Comparison of ENCODE assay signal across 17 cellular contexts in genomic region chr21:46161180-46161799, GRCh38. TPM values are rescaled to one million over a fixed set of nuclear protein-coding genes. Genes with fewer than 3 reads are reported as not detected.
DNase-seq lines count a peak whose midpoint lies in the region; ATAC-seq, FAIRE-seq and TF ChIP-seq lines count a peak whose summit lies in the region.
"Had no signal": no experiment of that assay in that cellular context is flagged by ENCODE, and none has a peak within 500 bp of the region (broad histone marks: within the 10 kb centered on the region; RNA-seq: fewer than 3 reads in every experiment).

No MANE protein-coding gene starts in this region.

- intact Hi-C loops in pancreas (cut with DNase I), result no loop called here

- H3K4me2 ChIP-seq in A549, result peak overlapping the region; percentile 72

- H3K4me1 ChIP-seq in A549 (0 out of 3 replicates have a peak, but pooled peaks cover 4% of the 10 kb centered on the region), BE2C (no peaks in the 10 kb centered on the region), pancreas (no peaks in the 10 kb centered on the region)
- H3K4me1 ChIP-seq: gastrocnemius medialis had no signal

- peaks cover 6% of the 10 kb centered on the region for H3K27me3 Mint-ChIP-seq in activated naive CD8-positive, alpha-beta T cell treated with anti-CD3 and anti-CD28 coated beads, Interleukin-2, amount 10 ng/mL, durations not matched to agents 7 days and 5 days
- H3K27me3 Mint-ChIP-seq: brain had no signal

- no peak for TF ChIP-seq EP300 in A549 (IDR thresholded peaks at IDR 0.05)

- H3K4me3 ChIP-seq in A549, result peak overlapping the region; percentile 29; the same call in 2 of the 3 replicates
- no peak overlapping the region for H3K4me3 ChIP-seq in BE2C (ENCODE audit: low read depth, low read length)
- no peak overlapping the region for H3K4me3 ChIP-seq in pancreas
- H3K4me3 ChIP-seq: gastrocnemius medialis had no signal

- DNase-seq in A549 (ENCODE audit: low read depth in 1 of 2, low spot score in 1 of 2) (no peak), BE2C (peak; percentile 8), pancreas (peak in 4 of 6 donors; percentile 7 to 68 (median 30)), NCI-H2107 treated with DMSO at 0.1 percent for 48 hours (lab: John Stamatoyannopoulos, UW; ENCODE audit: unreplicated experiment) (no peak), middle frontal gyrus (ENCODE audit: extremely low spot score, low spot score) (no peak), anterior cingulate cortex (lab: John Stamatoyannopoulos, UW) (no peak)
- DNase-seq in activated naive CD8-positive, alpha-beta T cell treated with anti-CD3 and anti-CD28 coated beads, Interleukin-2, amount 10 ng/mL, durations not matched to agents 7 days and 5 days, result peak; percentile 51
- DNase-seq: GF-D8, immature natural killer cell, NCI-H1092 had no signal

- TF ChIP-seq CTCF in A549 (IDR thresholded peaks at IDR 0.05), result no peak
- TF ChIP-seq CTCF in BE2C (IDR thresholded peaks at IDR 0.05; ENCODE audit: low read depth, low read length), result no peak
- TF ChIP-seq CTCF in pancreas (IDR thresholded peaks at IDR 0.05), result no peak

- 7% methylated on average over 2 of the region's 68 CpGs for WGBS in A549 (ENCODE audit: missing lambda C conversion rate)
- WGBS in pancreas, 2 donors, result 77 to 95% methylated on average over 64 to 68 of the region's 68 CpGs

- no peak overlapping the region for H3K27ac Mint-ChIP-seq in activated naive CD8-positive, alpha-beta T cell treated with anti-CD3 and anti-CD28 coated beads, Interleukin-2, amount 10 ng/mL, durations not matched to agents 7 days and 5 days
- H3K27ac Mint-ChIP-seq: brain; CD4-positive, alpha-beta memory T cell; IgD-negative memory B cell; immature natural killer cell had no signal

- H3K36me3 ChIP-seq in BE2C (no peaks in the 10 kb centered on the region), pancreas (no peaks in the 10 kb centered on the region)
- H3K36me3 ChIP-seq: gastrocnemius medialis had no signal

- H3K27me3 ChIP-seq in BE2C (no peaks in the 10 kb centered on the region), pancreas (no peaks in the 10 kb centered on the region)

- TF ChIP-seq POLR2A in A549 (IDR thresholded peaks at IDR 0.05; ENCODE audit: low read length), result no peak

- H3K9me3 ChIP-seq in A549 (no peaks in the 10 kb centered on the region), BE2C (no peaks in the 10 kb centered on the region), pancreas (no peaks in the 10 kb centered on the region)
- H3K9me3 ChIP-seq: gastrocnemius medialis had no signal

- H3K4me3 Mint-ChIP-seq in activated naive CD8-positive, alpha-beta T cell treated with anti-CD3 and anti-CD28 coated beads, Interleukin-2, amount 10 ng/mL, durations not matched to agents 7 days and 5 days, result peak overlapping the region; percentile 56
- H3K4me3 Mint-ChIP-seq: brain, IgD-negative memory B cell, immature natural killer cell had no signal

- H3K4me1 Mint-ChIP-seq in activated naive CD8-positive, alpha-beta T cell treated with anti-CD3 and anti-CD28 coated beads, Interleukin-2, amount 10 ng/mL, durations not matched to agents 7 days and 5 days, result no peaks in the 10 kb centered on the region
- H3K4me1 Mint-ChIP-seq: brain; CD4-positive, alpha-beta memory T cell; immature natural killer cell had no signal

- TF ChIP-seq RAD21 in A549 (conservative IDR thresholded peaks at IDR 0.05 in 1 of 2, IDR thresholded peaks at IDR 0.05 in 1 of 2), result no peak

- CTCF ChIA-PET in A549 (lab: Yijun Ruan, JAX), result interaction anchor here (0.8 to 1.0 kb wide), 2 partner anchors 9 to 14 kb away, joined by 3 read pairs; no protein-coding TSS in a partner anchor

- peak overlapping the region in 1 of 2 experiments; percentile 65; a peak in 3 of 6 replicates for H3K27ac ChIP-seq in A549
- no peak overlapping the region for H3K27ac ChIP-seq in pancreas
- H3K27ac ChIP-seq: gastrocnemius medialis had no signal

- peak in 1 of 2 experiments; percentile 55; a peak in 3 of 6 replicates for ATAC-seq in A549
- ATAC-seq in activated naive CD8-positive, alpha-beta T cell treated with anti-CD3 and anti-CD28 coated beads, Interleukin-2, amount 10 ng/mL, durations not matched to agents 7 days and 5 days (ENCODE audit: low read depth), result peak; percentile 29
- ATAC-seq in pancreas, result no peak
- no peak for ATAC-seq in GM19351 (IDR thresholded peaks at IDR 0.05; ENCODE audit: unreplicated experiment)
- ATAC-seq: gastrocnemius medialis had no signal

- FAIRE-seq in A549 (lab: Jason Lieb, UNC), result no peak
- no peak for FAIRE-seq in pancreas (lab: Jason Lieb, UNC)
- FAIRE-seq: H54 had no signal

- POLR2A ChIA-PET in A549 (lab: Yijun Ruan, JAX), result no interaction called here
- POLR2A ChIA-PET in activated naive CD8-positive, alpha-beta T cell treated with anti-CD3 and anti-CD28 coated beads, Interleukin-2, amount 10 ng/mL, durations not matched to agents 7 days and 5 days (lab: Charles Lee), result no interaction called here

- no peaks in the 10 kb centered on the region for H3K36me3 Mint-ChIP-seq in activated naive CD8-positive, alpha-beta T cell treated with anti-CD3 and anti-CD28 coated beads, Interleukin-2, amount 10 ng/mL, durations not matched to agents 7 days and 5 days
- H3K36me3 Mint-ChIP-seq: CD4-positive, alpha-beta memory T cell had no signal

- H3K9me3 Mint-ChIP-seq in activated naive CD8-positive, alpha-beta T cell treated with anti-CD3 and anti-CD28 coated beads, Interleukin-2, amount 10 ng/mL, durations not matched to agents 7 days and 5 days, result no peaks in the 10 kb centered on the region
- H3K9me3 Mint-ChIP-seq: IgD-negative memory B cell, immature natural killer cell had no signal

TF ChIP-seq in A549, 52 proteins besides CTCF, POLR2A, EP300 and RAD21 (continues in another document):
- no peak for TF ChIP-seq FOXS1 (CRISPR knock-in tag; IDR thresholded peaks at IDR 0.05)
- no peak for TF ChIP-seq TFCP2L1 (CRISPR knock-in tag; IDR thresholded peaks at IDR 0.05)
- TF ChIP-seq FOSL2 (IDR thresholded peaks at IDR 0.05), result no peak
- no peak for TF ChIP-seq FOSL2 (CRISPR knock-in tag; IDR thresholded peaks at IDR 0.05)
- TF ChIP-seq, protein P1, sequence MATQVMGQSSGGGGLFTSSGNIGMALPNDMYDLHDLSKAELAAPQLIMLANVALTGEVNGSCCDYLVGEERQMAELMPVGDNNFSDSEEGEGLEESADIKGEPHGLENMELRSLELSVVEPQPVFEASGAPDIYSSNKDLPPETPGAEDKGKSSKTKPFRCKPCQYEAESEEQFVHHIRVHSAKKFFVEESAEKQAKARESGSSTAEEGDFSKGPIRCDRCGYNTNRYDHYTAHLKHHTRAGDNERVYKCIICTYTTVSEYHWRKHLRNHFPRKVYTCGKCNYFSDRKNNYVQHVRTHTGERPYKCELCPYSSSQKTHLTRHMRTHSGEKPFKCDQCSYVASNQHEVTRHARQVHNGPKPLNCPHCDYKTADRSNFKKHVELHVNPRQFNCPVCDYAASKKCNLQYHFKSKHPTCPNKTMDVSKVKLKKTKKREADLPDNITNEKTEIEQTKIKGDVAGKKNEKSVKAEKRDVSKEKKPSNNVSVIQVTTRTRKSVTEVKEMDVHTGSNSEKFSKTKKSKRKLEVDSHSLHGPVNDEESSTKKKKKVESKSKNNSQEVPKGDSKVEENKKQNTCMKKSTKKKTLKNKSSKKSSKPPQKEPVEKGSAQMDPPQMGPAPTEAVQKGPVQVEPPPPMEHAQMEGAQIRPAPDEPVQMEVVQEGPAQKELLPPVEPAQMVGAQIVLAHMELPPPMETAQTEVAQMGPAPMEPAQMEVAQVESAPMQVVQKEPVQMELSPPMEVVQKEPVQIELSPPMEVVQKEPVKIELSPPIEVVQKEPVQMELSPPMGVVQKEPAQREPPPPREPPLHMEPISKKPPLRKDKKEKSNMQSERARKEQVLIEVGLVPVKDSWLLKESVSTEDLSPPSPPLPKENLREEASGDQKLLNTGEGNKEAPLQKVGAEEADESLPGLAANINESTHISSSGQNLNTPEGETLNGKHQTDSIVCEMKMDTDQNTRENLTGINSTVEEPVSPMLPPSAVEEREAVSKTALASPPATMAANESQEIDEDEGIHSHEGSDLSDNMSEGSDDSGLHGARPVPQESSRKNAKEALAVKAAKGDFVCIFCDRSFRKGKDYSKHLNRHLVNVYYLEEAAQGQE (IDR thresholded peaks at IDR 0.05), result no peak
- no peak for TF ChIP-seq TP53 (CRISPR knock-in tag; IDR thresholded peaks at IDR 0.05)
- TF ChIP-seq ZFP36 (IDR thresholded peaks at IDR 0.05; ENCODE audit: borderline replicate concordance, partially characterized antibody), result no peak
- TF ChIP-seq USF2 (IDR thresholded peaks at IDR 0.05), result no peak
- no peak for TF ChIP-seq KDM1A (IDR thresholded peaks at IDR 0.05; ENCODE audit: low read depth)
- no peak for TF ChIP-seq JUNB (IDR thresholded peaks at IDR 0.05)

RNA-seq across cellular contexts. Expression of gene FTCD, which starts 5.9 kb away (rescaled TPM):
- polyA plus RNA-seq in A549 (2011; rRNA removed) (not detected in 2 replicates), A549 (2017; fragmentation: RNase III; extraction: RNeasy Plus Mini Kit Qiagen cat#74134 plus additional on column Dnase treatment) (not detected in 3 replicates), pancreas (10 to 100 TPM in 1 of 2 donors, 1 to 10 TPM in 1; 4.9 to 14.0 TPM)
- 0.04 and 0.06 TPM in 2 replicates for polyA plus RNA-seq in A549 (2012; cell fraction: cytosol; rRNA removed)
- 0.04 and 0.32 TPM in 2 replicates for polyA plus RNA-seq in A549 (2012; cell fraction: nucleus; rRNA removed)
- polyA minus RNA-seq in A549 (2011; rRNA and poly(A)+ RNA removed), result not detected in 2 replicates
- polyA plus RNA-seq in BE2C (2012; ENCODE audit: insufficient read depth, insufficient read length, low read depth), result 3.1 TPM
- total RNA-seq in activated naive CD8-positive, alpha-beta T cell treated with anti-CD3 and anti-CD28 coated beads, Interleukin-2, amount 10 ng/mL, durations not matched to agents 7 days and 5 days, result 1 to 10 TPM in 1 of 2 experiments, under 1 TPM in 1; 0.65 to 1.3 TPM
- total RNA-seq in pancreas, result 1 to 10 TPM in 1 of 6 donors, under 1 TPM in 5; 0.31 to 1.4 (median 0.42) TPM
- total RNA-seq: pulmonary artery endothelial cell had no signal
- polyA plus RNA-seq: CD4-positive, alpha-beta memory T cell; IgD-negative memory B cell; immature natural killer cell had no signal

RNA-seq across cellular contexts. Expression of gene SPATC1L, which starts 23.0 kb away (rescaled TPM):
- polyA plus RNA-seq in A549 (2011; rRNA removed), result not detected in 2 replicates
- polyA plus RNA-seq in A549 (2012; cell fraction: cytosol; rRNA removed), result 0.08 and 0.10 TPM in 2 replicates
- 0.07 TPM in 1 of 2 replicates, not detected in the other for polyA plus RNA-seq in A549 (2012; cell fraction: nucleus; rRNA removed)
- 0.08 to 0.14 TPM in 2 of 3 replicates, not detected in the other for polyA plus RNA-seq in A549 (2017; fragmentation: RNase III; extraction: RNeasy Plus Mini Kit Qiagen cat#74134 plus additional on column Dnase treatment)
- not detected in 2 replicates for polyA minus RNA-seq in A549 (2011; rRNA and poly(A)+ RNA removed)
- 29.5 TPM for polyA plus RNA-seq in BE2C (2012; ENCODE audit: insufficient read depth, insufficient read length, low read depth)
- total RNA-seq in activated naive CD8-positive, alpha-beta T cell treated with anti-CD3 and anti-CD28 coated beads, Interleukin-2, amount 10 ng/mL, durations not matched to agents 7 days and 5 days, result 1 to 10 TPM; 7.6 to 8.9 TPM
- 1 to 10 TPM; 3.1 to 8.1 (median 6.0) TPM for total RNA-seq in pancreas
- 10 to 100 TPM; 12.9 to 26.9 TPM for polyA plus RNA-seq in pancreas

Comparison
In these comparisons a context has a peak if more than half of its experiments do, and no peak if none do; other contexts are left out.
1. DNase-seq: peak in BE2C (single experiment), activated naive CD8-positive, alpha-beta T cell treated with anti-CD3 and anti-CD28 coated beads, Interleukin-2, amount 10 ng/mL, durations not matched to agents 7 days and 5 days (single experiment) and pancreas (4 of 6); none in A549 (0 of 2), NCI-H2107 treated with DMSO at 0.1 percent for 48 hours (single experiment), middle frontal gyrus (single experiment) and anterior cingulate cortex (0 of 58).